In the genomic region with DNA sequence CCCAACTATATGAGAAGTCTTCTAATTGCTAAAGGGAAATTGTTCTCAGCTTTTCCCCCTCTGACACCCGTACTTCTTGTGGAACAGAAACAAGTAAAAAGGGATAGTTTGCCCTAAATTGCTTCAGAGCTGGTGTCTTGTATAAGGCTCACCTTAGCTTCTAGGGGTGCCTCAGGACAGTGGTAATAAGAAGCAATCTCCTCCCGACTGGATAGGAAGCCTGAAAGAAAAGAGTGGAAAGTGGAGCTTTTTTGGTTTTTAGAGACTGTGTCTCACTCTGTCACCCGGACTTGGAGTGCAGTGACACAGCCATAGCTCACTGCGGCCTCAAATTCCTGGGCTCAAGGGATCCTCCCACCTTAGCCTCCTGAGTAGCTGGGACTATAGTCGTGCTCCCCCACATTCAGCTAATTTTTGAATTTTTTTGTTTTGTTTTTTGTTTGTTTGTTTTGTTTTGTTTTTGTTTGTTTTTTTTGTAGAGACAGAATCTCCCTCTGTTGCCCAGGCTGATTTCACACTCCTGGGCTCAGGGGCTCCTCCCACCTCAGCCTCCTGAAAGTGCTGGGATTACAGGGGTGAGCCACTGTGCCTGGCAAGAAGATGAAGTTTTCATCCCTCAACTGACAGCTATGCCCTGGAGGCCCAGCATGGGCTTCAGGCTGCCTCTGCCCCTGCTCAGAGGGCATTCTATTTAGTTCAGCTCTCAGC, we compare ENCODE assay signal across 21 cellular contexts. TPM values are rescaled to one million over a fixed set of nuclear protein-coding genes. Genes with fewer than 3 reads are reported as not detected.
DNase-seq lines count a peak whose midpoint lies in the region; ATAC-seq and TF ChIP-seq lines count a peak whose summit lies in the region.
"Had no signal": no experiment of that assay in that cellular context is flagged by ENCODE, and none has a peak within 500 bp of the region (broad histone marks: within the 10 kb centered on the region; RNA-seq: fewer than 3 reads in every experiment).

No MANE protein-coding gene starts in this region.

- H4K20me1 ChIP-seq in PC-9 (ENCODE audit: insufficient read depth) (no peaks in the 10 kb centered on the region), hepatocyte (ENCODE audit: insufficient read depth, poor library complexity, severe bottlenecking) (no peaks in the 10 kb centered on the region)
- H4K20me1 ChIP-seq: BLaER1 treated with 17β-estradiol and CSF1 and Interleukin-3, amounts not matched to agents 10 nM and 100 nM had no signal

- H3K27ac ChIP-seq in PC-9: no peak overlapping the region
- H3K27ac ChIP-seq in hepatocyte: peak overlapping the region; percentile 79
- peak overlapping the region; percentile 94 to 95 for H3K27ac ChIP-seq in liver (ENCODE audit: low read depth in 1 of 2, low read length in 2 of 2)
- H3K27ac ChIP-seq: 22Rv1; BLaER1 treated with 17β-estradiol and CSF1 and Interleukin-3, amounts not matched to agents 10 nM and 100 nM had no signal

- TF ChIP-seq CTCF in PC-9 (conservative IDR thresholded peaks at IDR 0.05): no peak
- no peak for TF ChIP-seq CTCF in hepatocyte (IDR thresholded peaks at IDR 0.05; ENCODE audit: poor library complexity)
- no peak for TF ChIP-seq CTCF in liver (IDR thresholded peaks at IDR 0.05; ENCODE audit: low read depth, low read length, missing input control)
- no peak for TF ChIP-seq CTCF in GM13977 (IDR thresholded peaks at IDR 0.05; ENCODE audit: extremely low read depth, insufficient read depth, missing control alignments)

- H3K4me3 ChIP-seq in PC-9 (no peak overlapping the region), hepatocyte (no peak overlapping the region), liver (ENCODE audit: low read depth in 1 of 3, low read length in 3 of 3) (peak overlapping the region in 2 of 3 donors; percentile 31 to 43)
- H3K4me3 ChIP-seq: BLaER1 treated with 17β-estradiol and CSF1 and Interleukin-3, amounts not matched to agents 10 nM and 100 nM; GM23338 had no signal

- in situ Hi-C loops in GM13977 (cut with MboI; ENCODE audit: low pct_unique_long_range_greater_than_20kb, low sequenced_read_pairs, unreplicated experiment): no loop called here

- peak overlapping the region in 1 of 2 donors; percentile 100 for H3K9ac ChIP-seq in liver (ENCODE audit: low read depth in 1 of 2, low read length in 2 of 2)
- H3K9ac ChIP-seq: BLaER1 treated with 17β-estradiol and CSF1 and Interleukin-3, amounts not matched to agents 10 nM and 100 nM had no signal

- H3K79me2 ChIP-seq in PC-9 (ENCODE audit: low read depth) (no peaks in the 10 kb centered on the region), hepatocyte (no peaks in the 10 kb centered on the region)

- 0 out of 2 replicates have a peak overlapping the region, but pooled peaks have one; percentile 52 for H2AFZ ChIP-seq in PC-9
- H2AFZ ChIP-seq in hepatocyte: no peak overlapping the region

- no peak for ATAC-seq in HG03565 (IDR thresholded peaks at IDR 0.05; ENCODE audit: unreplicated experiment)
- ATAC-seq: GM23338, HCT116 had no signal

- H3K9me2 ChIP-seq in PC-9 (ENCODE audit: insufficient read depth) (no peaks in the 10 kb centered on the region), hepatocyte (replicated peaks; ENCODE audit: insufficient read depth) (no peaks in the 10 kb centered on the region)

- CTCF ChIA-PET in PC-9 (lab: Charles Lee): no interaction called here

- H3K27me3 ChIP-seq in PC-9 (ENCODE audit: insufficient read depth, low read depth): peaks cover 17% of the 10 kb centered on the region; the same call in 1 of the 2 replicates
- no peaks in the 10 kb centered on the region for H3K27me3 ChIP-seq in hepatocyte
- H3K27me3 ChIP-seq in liver (ENCODE audit: control insufficient read depth in 4 of 4, insufficient read depth in 4 of 4, low read length in 3 of 4): no peaks in the 10 kb centered on the region
- H3K27me3 ChIP-seq: BLaER1 treated with 17β-estradiol and CSF1 and Interleukin-3, amounts not matched to agents 10 nM and 100 nM had no signal

- H3K4me2 ChIP-seq in PC-9 (no peak overlapping the region), hepatocyte (no peak overlapping the region)
- H3K4me2 ChIP-seq: BLaER1 treated with 17β-estradiol and CSF1 and Interleukin-3, amounts not matched to agents 10 nM and 100 nM; GM23338 had no signal

- TF ChIP-seq RAD21 in liver (IDR thresholded peaks at IDR 0.05): no peak

- POLR2A ChIA-PET in PC-9 (lab: Charles Lee; ENCODE audit: unreplicated experiment): interaction anchor here (0.7 kb wide), 1 partner anchor 9 kb away, joined by 3 read pairs; no protein-coding TSS in a partner anchor

- H3K36me3 ChIP-seq in PC-9 (ENCODE audit: low read depth) (no peaks in the 10 kb centered on the region), hepatocyte (replicated peaks; ENCODE audit: insufficient read depth, low read depth) (no peaks in the 10 kb centered on the region), liver (ENCODE audit: control insufficient read depth in 4 of 4, insufficient read depth in 3 of 4, low read depth in 1 of 4, low read length in 3 of 4) (peaks cover 0 to 32% (median 10%) of the 10 kb centered on the region in 4 donors)
- H3K36me3 ChIP-seq: BE2C; BLaER1 treated with 17β-estradiol and CSF1 and Interleukin-3, amounts not matched to agents 10 nM and 100 nM had no signal

- intact Hi-C loops in PC-9 (cut with micrococcal nuclease; ENCODE audit: unreplicated experiment): no loop called here

- peak; percentile 15 for DNase-seq in DMS53 (lab: John Stamatoyannopoulos, UW)
- DNase-seq in DMS53 treated with DMSO at 0.1 percent for 48 hours (lab: John Stamatoyannopoulos, UW; ENCODE audit: unreplicated experiment): no peak
- no peak for DNase-seq in PC-9
- no peak for DNase-seq in hepatocyte (ENCODE audit: low spot score)
- DNase-seq in T1000 (lab: John Stamatoyannopoulos, UW): no peak
- no peak for DNase-seq in GM13977 (ENCODE audit: low spot score)
- DNase-seq: AML-193; BE2C; CD4-positive, alpha-beta T cell; CD8-positive, alpha-beta memory T cell; DMS 273 treated with DMSO at 0.1 percent for 48 hours; DND-41; H9 had no signal

- H3F3A ChIP-seq in PC-9 (ENCODE audit: insufficient read depth, low read depth): no peaks in the 10 kb centered on the region

- 81% methylated on average over 5 of the region's 5 CpGs for WGBS in hepatocyte (ENCODE audit: low lambda C conversion rate, missing lambda C conversion rate)
- 46% methylated on average over 5 of the region's 5 CpGs for WGBS in liver

- H3K9me3 ChIP-seq in PC-9 (ENCODE audit: insufficient read depth, low read depth) (no peaks in the 10 kb centered on the region), hepatocyte (ENCODE audit: low read depth) (no peaks in the 10 kb centered on the region), liver (ENCODE audit: control insufficient read depth in 4 of 4, low read length in 3 of 4) (no peaks in the 10 kb centered on the region)
- H3K9me3 ChIP-seq: BE2C; BLaER1 treated with 17β-estradiol and CSF1 and Interleukin-3, amounts not matched to agents 10 nM and 100 nM had no signal

- H3K4me1 ChIP-seq in PC-9 (replicated peaks; ENCODE audit: insufficient read depth) (no peaks in the 10 kb centered on the region), hepatocyte (ENCODE audit: insufficient read depth) (peaks cover 4% of the 10 kb centered on the region), liver (ENCODE audit: control insufficient read depth in 4 of 4, insufficient read depth in 4 of 4, low read length in 3 of 4) (peaks cover 0 to 59% (median 27%) of the 10 kb centered on the region in 4 donors)
- H3K4me1 ChIP-seq: BE2C; BLaER1 treated with 17β-estradiol and CSF1 and Interleukin-3, amounts not matched to agents 10 nM and 100 nM had no signal

- BruUV-seq in PC-9 (replicated peaks; lab: Mats Ljungman, UMichigan): no TSS peak

TF ChIP-seq in liver, 16 proteins besides CTCF, POLR2A, EP300 and RAD21 (continues in another document):
- TF ChIP-seq, protein P1, sequence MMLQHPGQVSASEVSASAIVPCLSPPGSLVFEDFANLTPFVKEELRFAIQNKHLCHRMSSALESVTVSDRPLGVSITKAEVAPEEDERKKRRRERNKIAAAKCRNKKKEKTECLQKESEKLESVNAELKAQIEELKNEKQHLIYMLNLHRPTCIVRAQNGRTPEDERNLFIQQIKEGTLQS (IDR thresholded peaks at IDR 0.05): no peak
- peak; percentile 57 for TF ChIP-seq YY1 (IDR thresholded peaks at IDR 0.05)
- peak in 1 of 2 donors; percentile 5 for TF ChIP-seq HNF4A (conservative IDR thresholded peaks at IDR 0.05)
- peak in 1 of 2 donors; percentile 16 for TF ChIP-seq JUND (IDR thresholded peaks at IDR 0.05)
- no peak for TF ChIP-seq GABPA (IDR thresholded peaks at IDR 0.05 in 1 of 2, conservative IDR thresholded peaks at IDR 0.05 in 1 of 2)
- TF ChIP-seq EGR1 (IDR thresholded peaks at IDR 0.05; ENCODE audit: low read depth in 2 of 2): no peak
- TF ChIP-seq SP1 (IDR thresholded peaks at IDR 0.05): no peak
- TF ChIP-seq RXRA (IDR thresholded peaks at IDR 0.05): peak in 1 of 2 donors; percentile 3
- no peak for TF ChIP-seq FOXA2 (IDR thresholded peaks at IDR 0.05)
- TF ChIP-seq ZBTB33 (IDR thresholded peaks at IDR 0.05): no peak
- no peak for TF ChIP-seq NR2F2 (IDR thresholded peaks at IDR 0.05)

RNA-seq across cellular contexts. Expression of gene TAT, which starts 3.4 kb away (rescaled TPM):
- total RNA-seq in PC-9 (2021): 0.13 and 0.50 TPM in 2 replicates
- total RNA-seq in hepatocyte: 3.9 and 4.2 TPM in 2 replicates
- 2.7 and 2.8 TPM in 2 replicates for polyA plus RNA-seq in hepatocyte
- total RNA-seq in liver: 100 to 1,000 TPM in 1 of 2 donors, 10 to 100 TPM in 1; 10.6 to 484 TPM
- polyA plus RNA-seq in liver: 100 to 1,000 TPM; 382 to 540 TPM
- total RNA-seq: CD4-positive, alpha-beta T cell; CD8-positive, alpha-beta memory T cell; GM23338; H4; H9 had no signal
- polyA plus RNA-seq: CD14-positive monocyte had no signal

RNA-seq across cellular contexts. Expression of gene CHST4, which starts 47.3 kb away (rescaled TPM):
- total RNA-seq in PC-9 (2021) (2.4 and 3.1 TPM in 2 replicates), hepatocyte (0.10 and 0.28 TPM in 2 replicates), liver (10 to 100 TPM in 1 of 2 donors, under 1 TPM in 1; 0.09 to 14.3 TPM)
- polyA plus RNA-seq in hepatocyte (0.06 TPM in 1 of 2 replicates, not detected in the other), liver (10 to 100 TPM in 1 of 2 donors, 1 to 10 TPM in 1; 3.8 to 10.5 TPM)
- total RNA-seq: CD4-positive, alpha-beta T cell; CD8-positive, alpha-beta memory T cell had no signal
- polyA plus RNA-seq: CD14-positive monocyte; CD8-positive, alpha-beta memory T cell had no signal

RNA-seq across cellular contexts. Expression of gene MARVELD3, which starts 52.4 kb away (rescaled TPM):
- total RNA-seq in PC-9 (2021) (28.5 and 28.6 TPM in 2 replicates), hepatocyte (35.5 and 37.7 TPM in 2 replicates), liver (1 to 10 TPM; 4.9 TPM)
- polyA plus RNA-seq in hepatocyte (42.5 and 52.7 TPM in 2 replicates), liver (1 to 10 TPM; 1.8 to 3.3 TPM)
- total RNA-seq: CD4-positive, alpha-beta T cell; CD8-positive, alpha-beta memory T cell; H4 had no signal
- polyA plus RNA-seq: CD8-positive, alpha-beta memory T cell had no signal

Comparison
In these comparisons a context has a peak if more than half of its experiments do, and no peak if none do; other contexts are left out.
1. H3K4me3 ChIP-seq: peak in liver (2 of 3); none in PC-9 (single experiment) and hepatocyte (single experiment).